ENCODE assay signal across 8 cellular contexts in genomic region chr16:81730090-81731051, GRCh38. TPM values are rescaled to one million over a fixed set of nuclear protein-coding genes. Genes with fewer than 3 reads are reported as not detected.
DNase-seq lines count a peak whose midpoint lies in the region; ATAC-seq, FAIRE-seq and TF ChIP-seq lines count a peak whose summit lies in the region.

No MANE protein-coding gene starts in this region.

- H3K4me3 Mint-ChIP-seq in activated naive CD4-positive, alpha-beta T cell treated with anti-CD3 and anti-CD28 coated beads for 36 hours, result peak overlapping the region; percentile 75

- H3K27me3 ChIP-seq in neutrophil (peaks cover 7% of the 10 kb centered on the region), thoracic aorta (replicated peaks; ENCODE audit: insufficient read depth) (no peaks in the 10 kb centered on the region)

- H3K27ac ChIP-seq in neutrophil (no peak overlapping the region), thoracic aorta (no peak overlapping the region)

- H3K4me3 ChIP-seq in neutrophil (ENCODE audit: low read depth in 1 of 2, low read length in 1 of 2), result peak overlapping the region; percentile 54 to 61
- H3K4me3 ChIP-seq in thoracic aorta, result peak overlapping the region; percentile 61

- peak overlapping the region; percentile 74 for H3K27ac Mint-ChIP-seq in activated naive CD4-positive, alpha-beta T cell treated with anti-CD3 and anti-CD28 coated beads for 36 hours

- H3K36me3 ChIP-seq in neutrophil (no peaks in the 10 kb centered on the region), thoracic aorta (no peaks in the 10 kb centered on the region)

- H3K9me3 Mint-ChIP-seq in activated naive CD4-positive, alpha-beta T cell treated with anti-CD3 and anti-CD28 coated beads for 36 hours, result no peaks in the 10 kb centered on the region

- H3K9me3 ChIP-seq in neutrophil, result no peaks in the 10 kb centered on the region
- no peaks in the 10 kb centered on the region for H3K9me3 ChIP-seq in thoracic aorta

- no peaks in the 10 kb centered on the region for H3K27me3 Mint-ChIP-seq in activated naive CD4-positive, alpha-beta T cell treated with anti-CD3 and anti-CD28 coated beads for 36 hours (ENCODE audit: low read depth)

- no peaks in the 10 kb centered on the region for H3K36me3 Mint-ChIP-seq in activated naive CD4-positive, alpha-beta T cell treated with anti-CD3 and anti-CD28 coated beads for 36 hours (ENCODE audit: low read depth)

- H3K4me1 Mint-ChIP-seq in activated naive CD4-positive, alpha-beta T cell treated with anti-CD3 and anti-CD28 coated beads for 36 hours (ENCODE audit: low read depth), result peaks cover 16% of the 10 kb centered on the region

- TF ChIP-seq CTCF in neutrophil (IDR thresholded peaks at IDR 0.05) (peak; percentile 66), thoracic aorta (IDR thresholded peaks at IDR 0.05) (peak; percentile 45)

- H3K4me1 ChIP-seq in neutrophil (ENCODE audit: control insufficient read depth in 1 of 2, insufficient read depth in 1 of 2, low read depth in 1 of 2, low read length in 1 of 2), result peaks cover 10% of the 10 kb centered on the region in 2 experiments
- H3K4me1 ChIP-seq in thoracic aorta (ENCODE audit: control insufficient read depth in 1 of 2, low read depth in 2 of 2), result peaks cover 0 to 9% of the 10 kb centered on the region in 2 donors

- ATAC-seq in GM21367 (IDR thresholded peaks at IDR 0.05; ENCODE audit: unreplicated experiment) (peak; percentile 63), thoracic aorta (ENCODE audit: insufficient number of reproducible peaks, low FRiP score, low read depth) (no peak)

- peak; percentile 94 for DNase-seq in COLO668 (lab: John Stamatoyannopoulos, UW; ENCODE audit: unreplicated experiment)
- DNase-seq in HuH-7.5 (ENCODE audit: low spot score), result peak; percentile 84
- DNase-seq in RCC 7860 (ENCODE audit: low spot score), result peak; percentile 67
- DNase-seq in activated naive CD4-positive, alpha-beta T cell treated with anti-CD3 and anti-CD28 coated beads for 36 hours, result peak; percentile 67
- DNase-seq in globus pallidus (ENCODE audit: low spot score), result peak; percentile 69
- DNase-seq in thoracic aorta (ENCODE audit: low spot score), result peak; percentile 21

- intact Hi-C loops in activated naive CD4-positive, alpha-beta T cell treated with anti-CD3 and anti-CD28 coated beads for 36 hours (cut with micrococcal nuclease), result loop anchor here (1.0 to 10.0 kb wide), 3 partner anchors 11 to 1206 kb away; partner anchors contain the start of gene CDYL2

- no peak for FAIRE-seq in RCC 7860 (lab: Jason Lieb, UNC)

- CTCF ChIA-PET in activated naive CD4-positive, alpha-beta T cell treated with anti-CD3 and anti-CD28 coated beads for 36 hours (lab: Charles Lee), result interaction anchor here (0.5 to 2.8 kb wide), 17 partner anchors 8 to 696 kb away, joined by 3 to 15 read pairs (median 3); partner anchors contain the start of gene ATMIN

RNA-seq across cellular contexts. Expression of gene PLCG2, which starts 48.7 kb away (rescaled TPM):
- 10 to 100 TPM; 12.0 to 13.4 TPM for total RNA-seq in activated naive CD4-positive, alpha-beta T cell treated with anti-CD3 and anti-CD28 coated beads for 36 hours
- total RNA-seq in thoracic aorta, result 10 to 100 TPM; 11.6 to 30.9 TPM

Comparison
In these comparisons a context has a peak if more than half of its experiments do, and no peak if none do; other contexts are left out.
1. DNase-seq: peak in every context shown above with its lines; median percentile 94 in COLO668; 84 in HuH-7.5; 69 in globus pallidus; 67 in RCC 7860; 67 in activated naive CD4-positive, alpha-beta T cell treated with anti-CD3 and anti-CD28 coated beads for 36 hours; 21 in thoracic aorta.